In genomic region chr10:95474228-95475002, GRCh38 we compare ENCODE assay signal across 10 cellular contexts.
A peak's percentile ranks its signal among the peaks of the same experiment; 100 is the strongest.
DNase-seq lines count a peak whose midpoint lies in the region; ATAC-seq and TF ChIP-seq lines count a peak whose summit lies in the region.
"Had no signal": no experiment of that assay in that cellular context is flagged by ENCODE, and none has a peak within 500 bp of the region (broad histone marks: within the 10 kb centered on the region; RNA-seq: fewer than 3 reads in every experiment).

No MANE protein-coding gene starts in this region.

- peak overlapping the region; percentile 24 for H3K4me3 Mint-ChIP-seq in endodermal cell
- H3K4me3 Mint-ChIP-seq in stimulated activated naive B cell treated with anti-CD40 and anti-IgM and Interleukin-4, amounts not matched to agents 10 μg/mL and 1 μg/mL and 100 μg/mL, for 72 hours = no peak overlapping the region
- H3K4me3 Mint-ChIP-seq: activated CD4-positive, alpha-beta T cell treated with anti-CD3 and anti-CD28 coated beads, Interleukin-2, amount 10 ng/mL, durations not matched to agents 7 days and 5 days had no signal

- H3K4me1 ChIP-seq in endodermal cell (ENCODE audit: control insufficient read depth, insufficient read depth, low read length) = peaks cover 25% of the 10 kb centered on the region
- H3K4me1 ChIP-seq in mesendoderm (ENCODE audit: control insufficient read depth, low read depth, low read length) = peaks cover 35% of the 10 kb centered on the region
- peaks cover 40% of the 10 kb centered on the region for H3K4me1 ChIP-seq in vagina

- H3K79me2 ChIP-seq in mesendoderm (ENCODE audit: control insufficient read depth, insufficient read depth, low read length) = no peaks in the 10 kb centered on the region

- H3K27me3 Mint-ChIP-seq in endodermal cell (ENCODE audit: insufficient read depth) = no peaks in the 10 kb centered on the region
- H3K27me3 Mint-ChIP-seq in stimulated activated naive B cell treated with anti-CD40 and anti-IgM and Interleukin-4, amounts not matched to agents 10 μg/mL and 1 μg/mL and 100 μg/mL, for 72 hours = peaks cover 9 to 17% of the 10 kb centered on the region in 2 donors

- H3K4me3 ChIP-seq in endodermal cell (ENCODE audit: low read length) (no peak overlapping the region), mesendoderm (ENCODE audit: low read length) (no peak overlapping the region), vagina (no peak overlapping the region)

- intact Hi-C loops in vagina (cut with DNase I) = no loop called here

- ATAC-seq in stimulated activated naive B cell treated with anti-CD40 and anti-IgM and Interleukin-4, amounts not matched to agents 10 μg/mL and 1 μg/mL and 100 μg/mL, for 72 hours (replicated peaks) = no peak

- no peak overlapping the region for H3K4me2 ChIP-seq in mesendoderm (ENCODE audit: low read length)

- H3K27me3 ChIP-seq in endodermal cell (ENCODE audit: control insufficient read depth, insufficient read depth, low read length, poor library complexity, severe bottlenecking) = no peaks in the 10 kb centered on the region
- no peaks in the 10 kb centered on the region for H3K27me3 ChIP-seq in mesendoderm (ENCODE audit: insufficient read depth, low read length, poor library complexity)
- H3K27me3 ChIP-seq in vagina = no peaks in the 10 kb centered on the region

- no peak overlapping the region for H3K4ac ChIP-seq in mesendoderm (ENCODE audit: low read depth, low read length)

- H3K36me3 ChIP-seq in endodermal cell (ENCODE audit: control insufficient read depth, insufficient read depth, low read length) = no peaks in the 10 kb centered on the region
- H3K36me3 ChIP-seq in mesendoderm (ENCODE audit: control insufficient read depth, insufficient read depth, low read length) = no peaks in the 10 kb centered on the region
- no peaks in the 10 kb centered on the region for H3K36me3 ChIP-seq in vagina

- H2BK15ac ChIP-seq in mesendoderm (replicated peaks; ENCODE audit: low read depth) = peak overlapping the region; percentile 14

- 68 to 70% methylated on average over 3 to 7 of the region's 7 CpGs for WGBS in endodermal cell (ENCODE audit: insufficient coverage in 1 of 2, insufficient read length in 1 of 2), 2 experiments
- WGBS in mesendoderm (ENCODE audit: extremely low coverage, insufficient coverage, low lambda C conversion rate) = no CpG with 5 or more reads among the region's 7 CpGs

- H3K9me3 ChIP-seq in endodermal cell (ENCODE audit: control insufficient read depth, low read length) (no peaks in the 10 kb centered on the region), vagina (no peaks in the 10 kb centered on the region)

- no peaks in the 10 kb centered on the region for H3K36me3 Mint-ChIP-seq in endodermal cell (ENCODE audit: low read depth)
- H3K36me3 Mint-ChIP-seq in stimulated activated naive B cell treated with anti-CD40 and anti-IgM and Interleukin-4, amounts not matched to agents 10 μg/mL and 1 μg/mL and 100 μg/mL, for 72 hours = no peaks in the 10 kb centered on the region

- H2BK5ac ChIP-seq in mesendoderm (ENCODE audit: low read length) = no peak overlapping the region

- TF ChIP-seq CTCF in endodermal cell (conservative IDR thresholded peaks at IDR 0.05) (peak; percentile 20), vagina (IDR thresholded peaks at IDR 0.05) (no peak)

- H4K5ac ChIP-seq in mesendoderm (ENCODE audit: low read length) = no peak overlapping the region

- H3K27ac Mint-ChIP-seq in endodermal cell = peak overlapping the region; percentile 42
- H3K27ac Mint-ChIP-seq in stimulated activated naive B cell treated with anti-CD40 and anti-IgM and Interleukin-4, amounts not matched to agents 10 μg/mL and 1 μg/mL and 100 μg/mL, for 72 hours = no peak overlapping the region
- H3K27ac Mint-ChIP-seq: activated CD4-positive, alpha-beta T cell treated with anti-CD3 and anti-CD28 coated beads, Interleukin-2, amount 10 ng/mL, durations not matched to agents 7 days and 5 days had no signal

- no peak for TF ChIP-seq POLR2A in vagina (IDR thresholded peaks at IDR 0.05)

- H3K23ac ChIP-seq in mesendoderm (ENCODE audit: low read length) = no peak overlapping the region

- H3K9me3 Mint-ChIP-seq in endodermal cell = no peaks in the 10 kb centered on the region
- H3K9me3 Mint-ChIP-seq in stimulated activated naive B cell treated with anti-CD40 and anti-IgM and Interleukin-4, amounts not matched to agents 10 μg/mL and 1 μg/mL and 100 μg/mL, for 72 hours = no peaks in the 10 kb centered on the region
- H3K9me3 Mint-ChIP-seq: activated CD4-positive, alpha-beta T cell treated with anti-CD3 and anti-CD28 coated beads, Interleukin-2, amount 10 ng/mL, durations not matched to agents 7 days and 5 days had no signal

- H2BK120ac ChIP-seq in mesendoderm (ENCODE audit: low read depth, low read length) = no peak overlapping the region

- DNase-seq in NCI-H2107 treated with DMSO at 0.1 percent for 48 hours (lab: John Stamatoyannopoulos, UW; ENCODE audit: unreplicated experiment) = peak; percentile 27
- DNase-seq in NCI-H2107 (lab: John Stamatoyannopoulos, UW) = no peak
- DNase-seq in endodermal cell = no peak
- no peak for DNase-seq in mesendoderm
- no peak for DNase-seq in vagina (ENCODE audit: extremely low spot score in 2 of 2)
- DNase-seq in stimulated activated naive B cell treated with anti-CD40 and anti-IgM and Interleukin-4, amounts not matched to agents 10 μg/mL and 1 μg/mL and 100 μg/mL, for 72 hours = no peak
- DNase-seq in stimulated activated CD4-positive, alpha-beta T cell treated with anti-CD3 and anti-CD28 coated beads, Interleukin-4, amount 100 ng/mL, for 24 hours = no peak
- DNase-seq in AML-193 (lab: John Stamatoyannopoulos, UW) = no peak
- DNase-seq: ACHN; activated CD4-positive, alpha-beta T cell treated with anti-CD3 and anti-CD28 coated beads, Interleukin-2, amount 10 ng/mL, durations not matched to agents 7 days and 5 days had no signal

- H3K9ac ChIP-seq in endodermal cell (ENCODE audit: extremely low read depth, low read length, poor library complexity, severe bottlenecking) = no peak overlapping the region
- H3K9ac ChIP-seq in mesendoderm (ENCODE audit: low read length) = no peak overlapping the region

- H3K79me1 ChIP-seq in mesendoderm (ENCODE audit: low read length) = peaks cover 2% of the 10 kb centered on the region

- no peak overlapping the region for H4K8ac ChIP-seq in mesendoderm (ENCODE audit: low read depth, low read length)

- no peak overlapping the region for H2AK5ac ChIP-seq in mesendoderm (ENCODE audit: low read length)

- H3K27ac ChIP-seq in endodermal cell (ENCODE audit: low read depth, low read length) (no peak overlapping the region), mesendoderm (ENCODE audit: low read depth, low read length) (no peak overlapping the region), vagina (peak overlapping the region; percentile 79)

- H3K4me1 Mint-ChIP-seq in endodermal cell = peaks cover 59% of the 10 kb centered on the region
- H3K4me1 Mint-ChIP-seq in stimulated activated naive B cell treated with anti-CD40 and anti-IgM and Interleukin-4, amounts not matched to agents 10 μg/mL and 1 μg/mL and 100 μg/mL, for 72 hours = no peaks in the 10 kb centered on the region
- H3K4me1 Mint-ChIP-seq: activated CD4-positive, alpha-beta T cell treated with anti-CD3 and anti-CD28 coated beads, Interleukin-2, amount 10 ng/mL, durations not matched to agents 7 days and 5 days had no signal

- no peak overlapping the region for H3K56ac ChIP-seq in mesendoderm (ENCODE audit: low read length)

- peak overlapping the region; percentile 47 for H3K18ac ChIP-seq in mesendoderm (ENCODE audit: low read length)
